In genomic region chr7:41762641-41763040, GRCh38 we compare ENCODE assay signal across 9 cellular contexts. TPM values are rescaled to one million over a fixed set of nuclear protein-coding genes. Genes with fewer than 3 reads are reported as not detected.
"Had no signal": no experiment of that assay in that cellular context is flagged by ENCODE, and none has a peak within 500 bp of the region (broad histone marks: within the 10 kb centered on the region; RNA-seq: fewer than 3 reads in every experiment).

No MANE protein-coding gene starts in this region.

- H3K4me3 Mint-ChIP-seq: HFFc6, IgD-negative memory B cell had no signal

- H3K4me3 ChIP-seq: HAP-1 had no signal

- H3K36me3 ChIP-seq: HAP-1 had no signal

- H3K4me1 ChIP-seq: HAP-1 had no signal

- H3K4me1 Mint-ChIP-seq: IgD-negative memory B cell had no signal

- H3K36me3 Mint-ChIP-seq: IgD-negative memory B cell had no signal

- DNase-seq: GOT3, H7, HFFc6, KBM-7 had no signal

- H3K27ac Mint-ChIP-seq: HFFc6, IgD-negative memory B cell had no signal

- H3K27ac ChIP-seq: HL-60 had no signal

- H3K9me3 ChIP-seq: HAP-1 had no signal

- ATAC-seq: HCT116, HepG2 had no signal

RNA-seq across cellular contexts. Expression of gene INHBA, which starts 59.8 kb away (rescaled TPM):
- total RNA-seq: HepG2 had no signal
- polyA plus RNA-seq: HepG2, IgD-negative memory B cell had no signal
